8 cellular contexts compared by ENCODE assay signal in the genomic region with DNA sequence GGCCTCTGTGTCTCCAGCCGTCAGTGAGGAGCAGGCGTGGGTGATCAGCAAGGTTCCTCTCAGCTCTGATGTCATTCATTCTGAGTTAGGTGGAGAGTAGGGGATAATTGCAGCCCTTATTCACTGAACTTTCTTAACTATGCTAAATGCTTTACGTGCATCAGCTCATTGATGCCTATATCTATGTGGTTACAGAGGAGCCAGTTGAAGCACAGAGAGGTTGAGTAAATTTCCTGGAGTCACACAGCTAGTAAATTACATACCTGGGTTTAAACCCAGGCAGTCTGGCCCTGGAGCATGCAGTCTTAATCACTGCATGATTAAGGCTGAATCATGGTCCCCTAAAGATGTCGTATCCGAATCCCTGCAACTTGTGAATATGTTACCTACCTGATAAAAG.
DNase-seq lines count a peak whose midpoint lies in the region; ATAC-seq, FAIRE-seq and TF ChIP-seq lines count a peak whose summit lies in the region.

No MANE protein-coding gene starts in this region.

- no peak for ATAC-seq in WTC11

- peak overlapping the region in 1 of 3 experiments; percentile 36 for H3K4me3 ChIP-seq in keratinocyte (ENCODE audit: control insufficient read depth in 2 of 3, extremely low read depth in 1 of 3, insufficient read depth in 2 of 3, low read depth in 1 of 3, low read length in 3 of 3)

- H3K27ac Mint-ChIP-seq in activated CD4-positive, alpha-beta memory T cell treated with anti-CD3 and anti-CD28 coated beads for 36 hours, result peak overlapping the region; percentile 100
- H3K27ac Mint-ChIP-seq in WTC11, result no peak overlapping the region

- no peak overlapping the region for H2AFZ ChIP-seq in keratinocyte (ENCODE audit: control insufficient read depth, low read length)

- H3K27me3 Mint-ChIP-seq in activated CD4-positive, alpha-beta memory T cell treated with anti-CD3 and anti-CD28 coated beads for 36 hours, result no peaks in the 10 kb centered on the region
- no peaks in the 10 kb centered on the region for H3K27me3 Mint-ChIP-seq in WTC11 (ENCODE audit: low read depth)

- no peak overlapping the region for H3K9ac ChIP-seq in keratinocyte (ENCODE audit: control insufficient read depth, extremely low read depth, insufficient read depth, low read length)

- H3K27me3 ChIP-seq in keratinocyte (ENCODE audit: control insufficient read depth, extremely low read depth, insufficient read depth, low read length), result no peaks in the 10 kb centered on the region

- H3K4me2 ChIP-seq in keratinocyte (ENCODE audit: control insufficient read depth, extremely low read depth, insufficient read depth, low read depth, low read length), result peak overlapping the region; percentile 60

- peak; percentile 44 for FAIRE-seq in keratinocyte (lab: Jason Lieb, UNC)

- intact Hi-C loops in activated CD4-positive, alpha-beta memory T cell treated with anti-CD3 and anti-CD28 coated beads for 36 hours (cut with micrococcal nuclease), result loop anchor here (1.0 to 5.0 kb wide), 15 partner anchors 8 to 586 kb away; a partner anchor contains a TSS

- no peak for TF ChIP-seq CTCF in keratinocyte (optimal IDR thresholded peaks at IDR 0.05 in 1 of 3, IDR thresholded peaks at IDR 0.05 in 1 of 3, conservative IDR thresholded peaks at IDR 0.05 in 1 of 3; ENCODE audit: extremely low read depth in 1 of 3, insufficient read depth in 2 of 3, low read length in 3 of 3)
- no peak for TF ChIP-seq CTCF in WTC11 (IDR thresholded peaks at IDR 0.05)

- H3K9me3 Mint-ChIP-seq in activated CD4-positive, alpha-beta memory T cell treated with anti-CD3 and anti-CD28 coated beads for 36 hours, result no peaks in the 10 kb centered on the region
- H3K9me3 Mint-ChIP-seq in WTC11, result no peaks in the 10 kb centered on the region

- H3K79me2 ChIP-seq in keratinocyte (ENCODE audit: control insufficient read depth, insufficient read depth, low read length), result no peaks in the 10 kb centered on the region

- dilution Hi-C loops in keratinocyte (cut with MboI; ENCODE audit: extremely low pct_ligation_motif_present, low sequenced_read_pairs), result no loop called here

- CTCF ChIA-PET in activated CD4-positive, alpha-beta memory T cell treated with anti-CD3 and anti-CD28 coated beads for 36 hours (lab: Charles Lee), result interaction anchor here (0.7 to 3.6 kb wide), 9 partner anchors 17 to 138 kb away, joined by 3 to 24 read pairs (median 3); a partner anchor contains a TSS
- CTCF ChIA-PET in WTC11 (lab: Charles Lee), result interaction anchor here (1.2 kb wide), 1 partner anchor 108 kb away, joined by 3 read pairs; no protein-coding TSS in a partner anchor

- DNase-seq in stimulated activated CD4-positive, alpha-beta T cell treated with anti-CD3 and anti-CD28 coated beads, Interleukin-15, amount 100 ng/mL, for 48 hours (ENCODE audit: low read depth in 2 of 2), result peak; percentile 29 to 40
- no peak for DNase-seq in stimulated activated CD4-positive, alpha-beta T cell treated with anti-CD3 and anti-CD28 coated beads, Interleukin-2, amount 100 ng/mL, for 48 hours
- DNase-seq in activated CD4-positive, alpha-beta memory T cell treated with anti-CD3 and anti-CD28 coated beads for 36 hours, result peak; percentile 48
- DNase-seq in keratinocyte (ENCODE audit: low read depth, low spot score) (no peak), NCI-H1694 treated with DMSO at 0.1 percent for 48 hours (lab: John Stamatoyannopoulos, UW) (no peak), NCI-H2029 (lab: John Stamatoyannopoulos, UW) (no peak), WTC11 (ENCODE audit: low spot score) (no peak), NCI-H128 (lab: John Stamatoyannopoulos, UW; ENCODE audit: unreplicated experiment) (no peak)

- H4K20me1 ChIP-seq in keratinocyte (ENCODE audit: control insufficient read depth, extremely low read depth, insufficient read depth, low read length), result no peaks in the 10 kb centered on the region

- POLR2A ChIA-PET in activated CD4-positive, alpha-beta memory T cell treated with anti-CD3 and anti-CD28 coated beads for 36 hours (lab: Charles Lee), result interaction anchor here (0.8 to 1.8 kb wide), 7 partner anchors 9 to 174 kb away, joined by 3 to 7 read pairs (median 3); a partner anchor contains a TSS
- POLR2A ChIA-PET in WTC11 (lab: Charles Lee), result no interaction called here

- H3K4me1 Mint-ChIP-seq in activated CD4-positive, alpha-beta memory T cell treated with anti-CD3 and anti-CD28 coated beads for 36 hours (ENCODE audit: low read depth), result peaks cover 61% of the 10 kb centered on the region
- no peaks in the 10 kb centered on the region for H3K4me1 Mint-ChIP-seq in WTC11

- H3K36me3 Mint-ChIP-seq in activated CD4-positive, alpha-beta memory T cell treated with anti-CD3 and anti-CD28 coated beads for 36 hours, result no peaks in the 10 kb centered on the region
- no peaks in the 10 kb centered on the region for H3K36me3 Mint-ChIP-seq in WTC11

- peak overlapping the region; percentile 83 for H3K27ac ChIP-seq in keratinocyte (ENCODE audit: control insufficient read depth, insufficient read depth, low read length)

- peaks cover 46% of the 10 kb centered on the region for H3K4me1 ChIP-seq in keratinocyte (ENCODE audit: control insufficient read depth, extremely low read depth, insufficient read depth, low read length)

- no peaks in the 10 kb centered on the region for H3K36me3 ChIP-seq in keratinocyte (ENCODE audit: control insufficient read depth in 2 of 2, extremely low read depth in 1 of 2, insufficient read depth in 2 of 2, low read length in 2 of 2)

- H3K4me3 Mint-ChIP-seq in activated CD4-positive, alpha-beta memory T cell treated with anti-CD3 and anti-CD28 coated beads for 36 hours, result peak overlapping the region; percentile 63
- no peak overlapping the region for H3K4me3 Mint-ChIP-seq in WTC11

- peaks cover 2% of the 10 kb centered on the region for H3K9me1 ChIP-seq in keratinocyte (ENCODE audit: control insufficient read depth, extremely low read depth, insufficient read depth, low read length)

- no peaks in the 10 kb centered on the region for H3K9me3 ChIP-seq in keratinocyte (ENCODE audit: control insufficient read depth, low read depth, low read length)

TF ChIP-seq in WTC11, 78 proteins besides CTCF, POLR2A, EP300 and RAD21:
- no peak for TF ChIP-seq ZNF263 (CRISPR knock-in tag; IDR thresholded peaks at IDR 0.05; ENCODE audit: low read depth)
- TF ChIP-seq CREB1 (CRISPR knock-in tag; IDR thresholded peaks at IDR 0.05), result no peak
- no peak for TF ChIP-seq NR1H2 (CRISPR knock-in tag; IDR thresholded peaks at IDR 0.05)
- TF ChIP-seq MXD4 (CRISPR knock-in tag; IDR thresholded peaks at IDR 0.05; ENCODE audit: borderline replicate concordance), result no peak
- no peak for TF ChIP-seq ZNF317 (CRISPR knock-in tag; IDR thresholded peaks at IDR 0.05; ENCODE audit: borderline replicate concordance, low read depth)
- TF ChIP-seq NFYB (CRISPR knock-in tag; conservative IDR thresholded peaks at IDR 0.05; ENCODE audit: low read depth), result no peak
- TF ChIP-seq, protein P1, sequence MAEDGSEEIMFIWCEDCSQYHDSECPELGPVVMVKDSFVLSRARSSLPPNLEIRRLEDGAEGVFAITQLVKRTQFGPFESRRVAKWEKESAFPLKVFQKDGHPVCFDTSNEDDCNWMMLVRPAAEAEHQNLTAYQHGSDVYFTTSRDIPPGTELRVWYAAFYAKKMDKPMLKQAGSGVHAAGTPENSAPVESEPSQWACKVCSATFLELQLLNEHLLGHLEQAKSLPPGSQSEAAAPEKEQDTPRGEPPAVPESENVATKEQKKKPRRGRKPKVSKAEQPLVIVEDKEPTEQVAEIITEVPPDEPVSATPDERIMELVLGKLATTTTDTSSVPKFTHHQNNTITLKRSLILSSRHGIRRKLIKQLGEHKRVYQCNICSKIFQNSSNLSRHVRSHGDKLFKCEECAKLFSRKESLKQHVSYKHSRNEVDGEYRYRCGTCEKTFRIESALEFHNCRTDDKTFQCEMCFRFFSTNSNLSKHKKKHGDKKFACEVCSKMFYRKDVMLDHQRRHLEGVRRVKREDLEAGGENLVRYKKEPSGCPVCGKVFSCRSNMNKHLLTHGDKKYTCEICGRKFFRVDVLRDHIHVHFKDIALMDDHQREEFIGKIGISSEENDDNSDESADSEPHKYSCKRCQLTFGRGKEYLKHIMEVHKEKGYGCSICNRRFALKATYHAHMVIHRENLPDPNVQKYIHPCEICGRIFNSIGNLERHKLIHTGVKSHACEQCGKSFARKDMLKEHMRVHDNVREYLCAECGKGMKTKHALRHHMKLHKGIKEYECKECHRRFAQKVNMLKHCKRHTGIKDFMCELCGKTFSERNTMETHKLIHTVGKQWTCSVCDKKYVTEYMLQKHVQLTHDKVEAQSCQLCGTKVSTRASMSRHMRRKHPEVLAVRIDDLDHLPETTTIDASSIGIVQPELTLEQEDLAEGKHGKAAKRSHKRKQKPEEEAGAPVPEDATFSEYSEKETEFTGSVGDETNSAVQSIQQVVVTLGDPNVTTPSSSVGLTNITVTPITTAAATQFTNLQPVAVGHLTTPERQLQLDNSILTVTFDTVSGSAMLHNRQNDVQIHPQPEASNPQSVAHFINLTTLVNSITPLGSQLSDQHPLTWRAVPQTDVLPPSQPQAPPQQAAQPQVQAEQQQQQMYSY (CRISPR knock-in tag; IDR thresholded peaks at IDR 0.05), result no peak
- no peak for TF ChIP-seq ZNF423 (CRISPR knock-in tag; IDR thresholded peaks at IDR 0.05)
- no peak for TF ChIP-seq EMX1 (CRISPR knock-in tag; IDR thresholded peaks at IDR 0.05)

Comparison
In these comparisons a context has a peak if more than half of its experiments do, and no peak if none do; other contexts are left out.
1. DNase-seq: peak in stimulated activated CD4-positive, alpha-beta T cell treated with anti-CD3 and anti-CD28 coated beads, Interleukin-15, amount 100 ng/mL, for 48 hours (2 of 2) and activated CD4-positive, alpha-beta memory T cell treated with anti-CD3 and anti-CD28 coated beads for 36 hours (single experiment); none in stimulated activated CD4-positive, alpha-beta T cell treated with anti-CD3 and anti-CD28 coated beads, Interleukin-2, amount 100 ng/mL, for 48 hours (0 of 2), keratinocyte (single experiment), NCI-H1694 treated with DMSO at 0.1 percent for 48 hours (single experiment), NCI-H2029 (single experiment), WTC11 (single experiment) and NCI-H128 (single experiment).